ENCODE assay signal across 1 cellular context in genomic region chr14:21781543-21781942, GRCh38.
TF ChIP-seq lines count a peak whose summit lies in the region.

No MANE protein-coding gene starts in this region.

TF ChIP-seq in HepG2, 621 proteins besides CTCF, POLR2A, EP300 and RAD21 (continued from another document):
- TF ChIP-seq PRDM10 (CRISPR knock-in tag; IDR thresholded peaks at IDR 0.05; ENCODE audit: low read depth), result no peak
